8 cellular contexts compared by ENCODE assay signal in genomic region chr2:105576440-105577241, GRCh38.
A peak's percentile ranks its signal among the peaks of the same experiment; 100 is the strongest.
DNase-seq lines count a peak whose midpoint lies in the region; ATAC-seq lines count a peak whose summit lies in the region.

No MANE protein-coding gene starts in this region.

- H4K20me1 ChIP-seq in Karpas-422 (ENCODE audit: insufficient read depth, low read depth, low read length), result no peaks in the 10 kb centered on the region

- H3K27ac ChIP-seq in Karpas-422 (ENCODE audit: low read length), result no peak overlapping the region

- H3K9ac ChIP-seq in Karpas-422 (ENCODE audit: low read length), result no peak overlapping the region

- no peaks in the 10 kb centered on the region for H3K79me2 ChIP-seq in Karpas-422 (ENCODE audit: low read length)

- H3K4me1 ChIP-seq in Karpas-422 (ENCODE audit: low read length), result no peaks in the 10 kb centered on the region

- ATAC-seq in GM18870 (IDR thresholded peaks at IDR 0.05; ENCODE audit: unreplicated experiment), result no peak

- no peaks in the 10 kb centered on the region for H3K27me3 ChIP-seq in Karpas-422 (ENCODE audit: low read length)

- no peak overlapping the region for H3K4me3 ChIP-seq in Karpas-422 (ENCODE audit: low read length)

- H3K9me2 ChIP-seq in Karpas-422 (replicated peaks; ENCODE audit: insufficient read depth, low read length), result no peaks in the 10 kb centered on the region

- no peaks in the 10 kb centered on the region for H3K9me3 ChIP-seq in Karpas-422 (ENCODE audit: low read length)

- H3K4me2 ChIP-seq in Karpas-422 (ENCODE audit: low read depth, low read length, poor library complexity, severe bottlenecking), result no peak overlapping the region

- H2AFZ ChIP-seq in Karpas-422 (ENCODE audit: low read length), result no peak overlapping the region

- DNase-seq in activated effector memory CD4-positive, alpha-beta T cell treated with anti-CD3 and anti-CD28 coated beads, Interleukin-2, amount 50 U/mL, for 16 hours, result peak; percentile 58
- DNase-seq in activated effector memory CD4-positive, alpha-beta T cell treated with Interleukin-2 at 50 U/mL for 16 hours, result no peak
- DNase-seq in Karpas-422 (peak; percentile 53), SHP77 treated with DMSO at 0.1 percent for 48 hours (lab: John Stamatoyannopoulos, UW) (peak; percentile 20), dermis blood vessel endothelial cell (peak; percentile 44), medulla oblongata (ENCODE audit: extremely low spot score) (peak; percentile 63)
- no peak for DNase-seq in stimulated activated CD4-positive, alpha-beta T cell treated with anti-CD3 and anti-CD28 coated beads, Interleukin-4, amount 100 ng/mL, for 1 hour

- H3K36me3 ChIP-seq in Karpas-422 (ENCODE audit: insufficient read depth, low read length), result no peaks in the 10 kb centered on the region

Comparison
In these comparisons a context has a peak if more than half of its experiments do, and no peak if none do; other contexts are left out.
1. DNase-seq: peak in activated effector memory CD4-positive, alpha-beta T cell treated with anti-CD3 and anti-CD28 coated beads, Interleukin-2, amount 50 U/mL, for 16 hours (single experiment), Karpas-422 (single experiment), SHP77 treated with DMSO at 0.1 percent for 48 hours (single experiment), dermis blood vessel endothelial cell (single experiment) and medulla oblongata (single experiment); none in activated effector memory CD4-positive, alpha-beta T cell treated with Interleukin-2 at 50 U/mL for 16 hours (single experiment) and stimulated activated CD4-positive, alpha-beta T cell treated with anti-CD3 and anti-CD28 coated beads, Interleukin-4, amount 100 ng/mL, for 1 hour (single experiment).